In the genomic region with DNA sequence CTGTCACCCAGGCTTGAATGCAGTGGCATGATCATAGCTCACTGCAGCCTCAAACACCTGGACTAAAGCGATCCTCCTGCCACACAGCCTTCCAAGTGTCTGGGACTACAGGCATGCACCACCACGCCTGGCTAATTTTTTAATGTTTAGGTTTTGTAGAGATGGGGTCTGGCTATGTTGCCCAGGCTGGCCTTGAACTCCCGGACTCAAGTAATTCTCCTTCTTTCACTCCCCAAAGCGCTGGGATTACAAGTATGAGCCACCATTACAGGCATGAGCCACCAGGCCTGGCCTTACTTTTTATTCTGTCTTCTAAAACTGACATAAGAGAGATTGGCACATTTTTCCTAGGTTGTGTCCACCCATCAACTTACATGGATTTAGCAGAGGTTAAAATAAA, we compare ENCODE assay signal across 17 cellular contexts. TPM values are rescaled to one million over a fixed set of nuclear protein-coding genes. Genes with fewer than 3 reads are reported as not detected.
A peak's percentile ranks its signal among the peaks of the same experiment; 100 is the strongest.
DNase-seq lines count a peak whose midpoint lies in the region; ATAC-seq and TF ChIP-seq lines count a peak whose summit lies in the region.
"Had no signal": no experiment of that assay in that cellular context is flagged by ENCODE, and none has a peak within 500 bp of the region (broad histone marks: within the 10 kb centered on the region; RNA-seq: fewer than 3 reads in every experiment).

No MANE protein-coding gene starts in this region.

- no peaks in the 10 kb centered on the region for H3K9me3 Mint-ChIP-seq in nephron progenitor cell
- H3K9me3 Mint-ChIP-seq: CD4-positive, alpha-beta T cell had no signal

- ATAC-seq in PC-3 (no peak), GM21576 (IDR thresholded peaks at IDR 0.05; ENCODE audit: unreplicated experiment) (no peak)
- ATAC-seq: HCT116 had no signal

- H3K4me3 ChIP-seq in PC-3 (ENCODE audit: low read length) = no peak overlapping the region; the same call in 1 of the 2 replicates
- peak overlapping the region; percentile 42 for H3K4me3 ChIP-seq in suprapubic skin
- no peak overlapping the region for H3K4me3 ChIP-seq in SJCRH30

- 78% methylated on average over 4 of the region's 4 CpGs for WGBS in suprapubic skin

- H3K9me3 ChIP-seq in PC-3 (ENCODE audit: low read length) = no peaks in the 10 kb centered on the region
- no peaks in the 10 kb centered on the region for H3K9me3 ChIP-seq in suprapubic skin
- no peaks in the 10 kb centered on the region for H3K9me3 ChIP-seq in SJCRH30 (replicated peaks)

- no peaks in the 10 kb centered on the region for H3K79me2 ChIP-seq in PC-3 (ENCODE audit: low read length)

- peaks cover 8% of the 10 kb centered on the region for H3K27me3 Mint-ChIP-seq in nephron progenitor cell (ENCODE audit: low read depth, poor library complexity)
- H3K27me3 Mint-ChIP-seq: CD4-positive, alpha-beta T cell had no signal

- no peak for DNase-seq in PC-3
- DNase-seq in nephron progenitor cell = no peak
- no peak for DNase-seq in suprapubic skin (ENCODE audit: low spot score in 2 of 2)
- DNase-seq in SJCRH30 = no peak
- no peak for DNase-seq in NCI-H1417 treated with DMSO at 0.1 percent for 48 hours (lab: John Stamatoyannopoulos, UW)
- DNase-seq: ACHN; Calu3; CD4-positive, alpha-beta T cell; GM23248; NCI-H345; NCI-H69; NK-92 treated with Interleukin-12 subunit alpha and Interleukin-12 subunit beta, amount 100 ng/mL, for 24 hours; OCI-M1 had no signal

- H3K27ac ChIP-seq in C4-2B = 0 out of 2 replicates have a peak overlapping the region, but pooled peaks have one; percentile 26
- H3K27ac ChIP-seq in PC-3 (ENCODE audit: low read length) = no peak overlapping the region
- peak overlapping the region; percentile 94 for H3K27ac ChIP-seq in suprapubic skin
- no peak overlapping the region for H3K27ac ChIP-seq in SJCRH30
- H3K27ac ChIP-seq: GM23248, RWPE1 had no signal

- H2AFZ ChIP-seq in PC-3 (ENCODE audit: low read length) = no peak overlapping the region

- H3K9ac ChIP-seq in PC-3 (ENCODE audit: low read length) = no peak overlapping the region

- intact Hi-C loops in PC-3 (cut with micrococcal nuclease) = no loop called here

- no TSS peak for BruUV-seq in PC-3 (replicated peaks; lab: Mats Ljungman, UMichigan)

- no peak for TF ChIP-seq POLR2A in suprapubic skin (IDR thresholded peaks at IDR 0.05)

- H3K4me1 ChIP-seq in PC-3 (ENCODE audit: insufficient read depth, low read length) (peaks cover 26% of the 10 kb centered on the region), suprapubic skin (peaks cover 35% of the 10 kb centered on the region), SJCRH30 (no peaks in the 10 kb centered on the region; the same call in 1 of the 2 replicates)

- H4K20me1 ChIP-seq in PC-3 (ENCODE audit: low read length) = no peaks in the 10 kb centered on the region

- peak overlapping the region; percentile 89; the same call in 1 of the 2 replicates for H3K4me2 ChIP-seq in PC-3 (ENCODE audit: low read length)

- CTCF ChIA-PET in PC-3 (lab: Charles Lee) = no interaction called here

- TF ChIP-seq EP300 in suprapubic skin (IDR thresholded peaks at IDR 0.05) = no peak

- H3K4me1 Mint-ChIP-seq in nephron progenitor cell = peaks cover 29% of the 10 kb centered on the region

- TF ChIP-seq CTCF in C4-2B (conservative IDR thresholded peaks at IDR 0.05) = no peak
- TF ChIP-seq CTCF in PC-3 (conservative IDR thresholded peaks at IDR 0.05; ENCODE audit: low read depth, low read length) = no peak
- TF ChIP-seq CTCF in nephron progenitor cell (IDR thresholded peaks at IDR 0.05) = no peak
- TF ChIP-seq CTCF in suprapubic skin (IDR thresholded peaks at IDR 0.05) = no peak

- H3K36me3 ChIP-seq in PC-3 (ENCODE audit: low read depth, low read length) (no peaks in the 10 kb centered on the region), suprapubic skin (no peaks in the 10 kb centered on the region), SJCRH30 (no peaks in the 10 kb centered on the region)

- H3K27me3 ChIP-seq in PC-3 (ENCODE audit: low read length) = no peaks in the 10 kb centered on the region
- H3K27me3 ChIP-seq in suprapubic skin = no peaks in the 10 kb centered on the region
- H3K27me3 ChIP-seq in SJCRH30 = peaks cover 31% of the 10 kb centered on the region; the same call in 1 of the 2 replicates

- no peak overlapping the region for H3K4me3 Mint-ChIP-seq in nephron progenitor cell
- H3K4me3 Mint-ChIP-seq: CD4-positive, alpha-beta T cell had no signal

- no peaks in the 10 kb centered on the region for H3K36me3 Mint-ChIP-seq in nephron progenitor cell (ENCODE audit: low read depth)

- H3K9me2 ChIP-seq in PC-3 (replicated peaks; ENCODE audit: low read length) = no peaks in the 10 kb centered on the region

- POLR2A ChIA-PET in PC-3 (lab: Charles Lee; ENCODE audit: unreplicated experiment) = no interaction called here

- no peaks in the 10 kb centered on the region for H3F3A ChIP-seq in PC-3 (ENCODE audit: low read length, unreplicated experiment)

- peak overlapping the region; percentile 45 for H3K27ac Mint-ChIP-seq in nephron progenitor cell
- H3K27ac Mint-ChIP-seq: CD4-positive, alpha-beta T cell had no signal

RNA-seq across cellular contexts. Expression of gene TACC2, which starts 33.3 kb away (rescaled TPM):
- total RNA-seq in PC-3 (2014; rRNA removed) (27.9 and 31.7 TPM in 2 replicates), suprapubic skin (100 to 1,000 TPM; 206 to 606 (median 261) TPM)
- total RNA-seq in SJCRH30 (2014; rRNA removed; shearing (Covaris generic)) = 25.9 and 30.5 TPM in 2 replicates
- total RNA-seq: CD4-positive, alpha-beta T cell had no signal

RNA-seq across cellular contexts. Expression of gene NSMCE4A, which starts 47.3 kb away (rescaled TPM):
- total RNA-seq in PC-3 (2014; rRNA removed) = 46.3 and 47.3 TPM in 2 replicates
- 100 to 1,000 TPM in 1 of 4 donors, 10 to 100 TPM in 3; 52.7 to 168 (median 66.4) TPM for total RNA-seq in suprapubic skin
- total RNA-seq in SJCRH30 (2014; rRNA removed; shearing (Covaris generic)) = 85.3 and 87.2 TPM in 2 replicates

Comparison
In these comparisons a context has a peak if more than half of its experiments do, and no peak if none do; other contexts are left out.
1. H3K27ac ChIP-seq: peak in C4-2B (single experiment) and suprapubic skin (single experiment); none in PC-3 (single experiment) and SJCRH30 (single experiment).